In genomic region chr4:32334759-32335158, GRCh38 we compare ENCODE assay signal across 25 cellular contexts.
"Had no signal": no experiment of that assay in that cellular context is flagged by ENCODE, and none has a peak within 500 bp of the region (broad histone marks: within the 10 kb centered on the region; RNA-seq: fewer than 3 reads in every experiment).

No MANE protein-coding gene starts in this region.

- H3K4me1 ChIP-seq: parathyroid adenoma, psoas muscle, right lobe of liver, sigmoid colon, stomach, thyroid gland, tibial nerve, upper lobe of left lung, vagina had no signal

- H3K27ac ChIP-seq: neutrophil, parathyroid adenoma, psoas muscle, right lobe of liver, sigmoid colon, stomach, thoracic aorta, thyroid gland, tibial nerve, upper lobe of left lung, vagina had no signal

- H3K9ac ChIP-seq: parathyroid adenoma had no signal

- H3K27me3 ChIP-seq: neutrophil, right lobe of liver, sigmoid colon, stomach, thyroid gland, tibial nerve, upper lobe of left lung, vagina had no signal

- H3K4me3 ChIP-seq: psoas muscle, right lobe of liver, sigmoid colon, stomach, thoracic aorta, thyroid gland, tibial nerve, upper lobe of left lung, vagina had no signal

- H3K36me3 ChIP-seq: neutrophil, right lobe of liver, sigmoid colon, stomach, thoracic aorta, thyroid gland, tibial nerve, upper lobe of left lung, vagina had no signal

- ATAC-seq: natural killer cell treated with Interleukin-12 subunit alpha and Interleukin-12 subunit beta and Interleukin-15 and Interleukin-18, amount 100 ng/mL, for 72 hours; psoas muscle; right cardiac atrium; right lobe of liver; stimulated activated effector memory CD8-positive, alpha-beta T cell treated with anti-CD3 and anti-CD28 coated beads, Interleukin-12 subunit alpha, Interleukin-12 subunit beta, amount 100 ng/mL, for 72 hours; stimulated activated naive B cell treated with anti-CD40 and anti-IgM and Interleukin-4, amounts not matched to agents 10 μg/mL and 1 μg/mL and 100 μg/mL, for 72 hours had no signal

- H3K9me3 ChIP-seq: neutrophil, psoas muscle, right lobe of liver, sigmoid colon, stomach, thoracic aorta, thyroid gland, tibial nerve, upper lobe of left lung, vagina had no signal

- DNase-seq: nephron progenitor cell; nucleus accumbens; posterior cingulate gyrus; psoas muscle; right cardiac atrium; right lobe of liver; sigmoid colon; small intestine; stimulated activated CD4-positive, alpha-beta T cell treated with anti-CD3 and anti-CD28 coated beads, Interleukin-15, amount 100 ng/mL, for 24 hours; stimulated activated CD4-positive, alpha-beta T cell treated with anti-CD3 and anti-CD28 coated beads, Interleukin-2, amount 100 ng/mL, for 24 hours; stimulated activated CD4-positive, alpha-beta T cell treated with anti-CD3 and anti-CD28 coated beads, Interleukin-2, amount 100 ng/mL, for 48 hours; stimulated activated CD4-positive, alpha-beta T cell treated with anti-CD3 and anti-CD28 coated beads, Interleukin-4, amount 100 ng/mL, for 24 hours; stimulated activated naive B cell treated with anti-CD40 and anti-IgM and Interleukin-4, amounts not matched to agents 10 μg/mL and 1 μg/mL and 100 μg/mL, for 72 hours; stimulated activated naive CD4-positive, alpha-beta T cell treated with Interleukin-2 at 50 U/mL for 16 hours; stomach; thyroid gland; trophoblast cell; upper lobe of left lung had no signal
